Comparison of ENCODE assay signal across 11 cellular contexts in genomic region chr5:169299651-169300467, GRCh38. TPM values are rescaled to one million over a fixed set of nuclear protein-coding genes. Genes with fewer than 3 reads are reported as not detected.
A peak's percentile ranks its signal among the peaks of the same experiment; 100 is the strongest.
DNase-seq lines count a peak whose midpoint lies in the region; ATAC-seq and TF ChIP-seq lines count a peak whose summit lies in the region.
"Had no signal": no experiment of that assay in that cellular context is flagged by ENCODE, and none has a peak within 500 bp of the region (broad histone marks: within the 10 kb centered on the region; RNA-seq: fewer than 3 reads in every experiment).

No MANE protein-coding gene starts in this region.

- H3K23ac ChIP-seq in neuronal stem cell (ENCODE audit: low read depth, low read length, poor library complexity): no peak overlapping the region

- H3K14ac ChIP-seq in neuronal stem cell (ENCODE audit: low read length): peak overlapping the region; percentile 73

- no peak overlapping the region for H3K4ac ChIP-seq in neuronal stem cell (ENCODE audit: low read length)

- no peak overlapping the region for H2AK5ac ChIP-seq in neuronal stem cell (ENCODE audit: low read depth, low read length)

- no peak overlapping the region for H2BK12ac ChIP-seq in neuronal stem cell (ENCODE audit: low read length)

- H3K9me3 ChIP-seq in heart left ventricle (no peaks in the 10 kb centered on the region), neuronal stem cell (replicated peaks in 1 of 2; ENCODE audit: control insufficient read depth in 2 of 2, insufficient read depth in 1 of 2, low read depth in 1 of 2, low read length in 2 of 2) (no peaks in the 10 kb centered on the region)

- no peak overlapping the region for H4K8ac ChIP-seq in neuronal stem cell (ENCODE audit: low read depth, low read length)

- no peak overlapping the region for H3K4me3 Mint-ChIP-seq in stimulated activated naive CD8-positive, alpha-beta T cell treated with anti-CD3 and anti-CD28 coated beads, Interleukin-15, amount 100 ng/mL, for 72 hours

- H3K4me2 ChIP-seq in neuronal stem cell (ENCODE audit: insufficient read depth, low read length, poor library complexity, severe bottlenecking): peak overlapping the region; percentile 98

- ATAC-seq in heart left ventricle (no peak), Right ventricle myocardium inferior (no peak), GM19328 (IDR thresholded peaks at IDR 0.05; ENCODE audit: unreplicated experiment) (no peak)
- ATAC-seq in stimulated activated naive CD8-positive, alpha-beta T cell treated with anti-CD3 and anti-CD28 coated beads, Interleukin-15, amount 100 ng/mL, for 72 hours: no peak

- H3K36me3 ChIP-seq in heart left ventricle (no peaks in the 10 kb centered on the region), neuronal stem cell (replicated peaks in 1 of 2; ENCODE audit: control insufficient read depth in 2 of 2, insufficient read depth in 2 of 2, low read length in 2 of 2) (no peaks in the 10 kb centered on the region)

- intact Hi-C loops in heart left ventricle (cut with DNase I) (loop anchor here in 9 of 10 donors (2.0 to 10.0 kb wide), 9 partner anchors 183 to 1025 kb away; no protein-coding TSS in a partner anchor), Right ventricle myocardium inferior (cut with DNase I) (loop anchor here (5.0 to 10.0 kb wide), 3 partner anchors 185 to 1035 kb away; no protein-coding TSS in a partner anchor)

- DNase-seq in heart left ventricle (peak in 1 of 5 donors; percentile 32), Right ventricle myocardium inferior (ENCODE audit: missing footprints) (no peak), fibroblast of pulmonary artery (ENCODE audit: low read depth) (peak; percentile 25), neuronal stem cell (ENCODE audit: low spot score) (peak; percentile 15), COR-L47 (lab: John Stamatoyannopoulos, UW) (no peak), NCI-H2029 (lab: John Stamatoyannopoulos, UW) (no peak)
- DNase-seq in stimulated activated naive CD8-positive, alpha-beta T cell treated with anti-CD3 and anti-CD28 coated beads, Interleukin-15, amount 100 ng/mL, for 72 hours: no peak
- DNase-seq: ACHN; activated CD4-positive, alpha-beta T cell treated with anti-CD3 and anti-CD28 coated beads, Interleukin-2, amount 50 U/mL, for 1 hour; cortex of kidney had no signal

- H2AFZ ChIP-seq in neuronal stem cell (ENCODE audit: low read length): no peak overlapping the region

- H3K27me3 ChIP-seq in heart left ventricle (peaks cover 0 to 41% (median 24%) of the 10 kb centered on the region in 9 donors), neuronal stem cell (ENCODE audit: control insufficient read depth in 3 of 3, insufficient read depth in 3 of 3, low read depth in 1 of 3, low read length in 3 of 3) (peaks cover 3 to 51% (median 39%) of the 10 kb centered on the region in 3 experiments)

- no peaks in the 10 kb centered on the region for H3K79me1 ChIP-seq in neuronal stem cell (ENCODE audit: low read depth, low read length)

- H3K4me3 ChIP-seq in heart left ventricle: peak overlapping the region; percentile 39 to 72 (median 54)
- peak overlapping the region; percentile 49 for H3K4me3 ChIP-seq in fibroblast of pulmonary artery (replicated peaks; ENCODE audit: low read depth, low read length)
- H3K4me3 ChIP-seq in neuronal stem cell (ENCODE audit: low read length in 2 of 2): peak overlapping the region in 1 of 2 donors; percentile 89

- H3K27ac ChIP-seq in heart left ventricle (peak overlapping the region in 9 of 12 donors; percentile 6 to 85 (median 34)), neuronal stem cell (replicated peaks; ENCODE audit: low read length) (no peak overlapping the region)

- peaks cover 69% of the 10 kb centered on the region for H3K27me3 Mint-ChIP-seq in stimulated activated naive CD8-positive, alpha-beta T cell treated with anti-CD3 and anti-CD28 coated beads, Interleukin-15, amount 100 ng/mL, for 72 hours

- H3K4me1 ChIP-seq in heart left ventricle (peaks cover 0 to 34% (median 7%) of the 10 kb centered on the region in 12 donors), neuronal stem cell (ENCODE audit: control insufficient read depth in 2 of 2, insufficient read depth in 1 of 2, low read depth in 1 of 2, low read length in 2 of 2) (peaks cover 0 to 6% of the 10 kb centered on the region in 2 donors)

- no peak overlapping the region for H3K27ac Mint-ChIP-seq in stimulated activated naive CD8-positive, alpha-beta T cell treated with anti-CD3 and anti-CD28 coated beads, Interleukin-15, amount 100 ng/mL, for 72 hours

- H2BK15ac ChIP-seq in neuronal stem cell (ENCODE audit: low read length): peak overlapping the region; percentile 23

- H2BK5ac ChIP-seq in neuronal stem cell (ENCODE audit: low read length): no peak overlapping the region

- H3K4me1 Mint-ChIP-seq in stimulated activated naive CD8-positive, alpha-beta T cell treated with anti-CD3 and anti-CD28 coated beads, Interleukin-15, amount 100 ng/mL, for 72 hours: peaks cover 14% of the 10 kb centered on the region

- no peak overlapping the region for H2BK120ac ChIP-seq in neuronal stem cell (ENCODE audit: low read depth, low read length)

- no peaks in the 10 kb centered on the region for H3K9me3 Mint-ChIP-seq in stimulated activated naive CD8-positive, alpha-beta T cell treated with anti-CD3 and anti-CD28 coated beads, Interleukin-15, amount 100 ng/mL, for 72 hours

- peak overlapping the region; percentile 84 for H3K9ac ChIP-seq in neuronal stem cell (ENCODE audit: low read depth, low read length, poor library complexity)

- TF ChIP-seq CTCF in heart left ventricle (IDR thresholded peaks at IDR 0.05) (no peak), fibroblast of pulmonary artery (IDR thresholded peaks at IDR 0.05; ENCODE audit: low read length, missing control alignments) (no peak)

- 17 to 27% (median 19%) methylated on average over 29 to 35 of the region's 35 CpGs for WGBS in heart left ventricle, 4 donors
- WGBS in neuronal stem cell (ENCODE audit: extremely low coverage in 2 of 2, insufficient read length in 2 of 2, insufficient replicate concordance in 1 of 2), 2 donors: no CpG with 5 or more reads among the region's 35 CpGs

- peak overlapping the region; percentile 93 for H3K18ac ChIP-seq in neuronal stem cell (ENCODE audit: low read length)

- no peak overlapping the region for H4K91ac ChIP-seq in neuronal stem cell (ENCODE audit: low read depth, low read length, poor library complexity)

- TF ChIP-seq POLR2A in heart left ventricle (IDR thresholded peaks at IDR 0.05): no peak

RNA-seq across cellular contexts. Expression of gene SLIT3, which starts 1.1 kb away (rescaled TPM):
- total RNA-seq in heart left ventricle: 10 to 100 TPM in 8 of 9 donors, 1 to 10 TPM in 1; 5.2 to 40.3 (median 16.5) TPM
- 1 to 10 TPM; 2.3 to 2.5 TPM for polyA plus RNA-seq in heart left ventricle
- 12.4 TPM for total RNA-seq in Right ventricle myocardium inferior
- 0.53 TPM for polyA plus RNA-seq in neuronal stem cell (2013, experiment 1 of 2)
- 0.61 TPM for polyA plus RNA-seq in neuronal stem cell (2013, experiment 2 of 2)

Comparison
In these comparisons a context has a peak if more than half of its experiments do, and no peak if none do; other contexts are left out.
1. DNase-seq: peak in fibroblast of pulmonary artery (single experiment) and neuronal stem cell (single experiment); none in Right ventricle myocardium inferior (single experiment), stimulated activated naive CD8-positive, alpha-beta T cell treated with anti-CD3 and anti-CD28 coated beads, Interleukin-15, amount 100 ng/mL, for 72 hours (0 of 2), COR-L47 (single experiment) and NCI-H2029 (single experiment).